ENCODE assay signal across 1 cellular context in the genomic region with DNA sequence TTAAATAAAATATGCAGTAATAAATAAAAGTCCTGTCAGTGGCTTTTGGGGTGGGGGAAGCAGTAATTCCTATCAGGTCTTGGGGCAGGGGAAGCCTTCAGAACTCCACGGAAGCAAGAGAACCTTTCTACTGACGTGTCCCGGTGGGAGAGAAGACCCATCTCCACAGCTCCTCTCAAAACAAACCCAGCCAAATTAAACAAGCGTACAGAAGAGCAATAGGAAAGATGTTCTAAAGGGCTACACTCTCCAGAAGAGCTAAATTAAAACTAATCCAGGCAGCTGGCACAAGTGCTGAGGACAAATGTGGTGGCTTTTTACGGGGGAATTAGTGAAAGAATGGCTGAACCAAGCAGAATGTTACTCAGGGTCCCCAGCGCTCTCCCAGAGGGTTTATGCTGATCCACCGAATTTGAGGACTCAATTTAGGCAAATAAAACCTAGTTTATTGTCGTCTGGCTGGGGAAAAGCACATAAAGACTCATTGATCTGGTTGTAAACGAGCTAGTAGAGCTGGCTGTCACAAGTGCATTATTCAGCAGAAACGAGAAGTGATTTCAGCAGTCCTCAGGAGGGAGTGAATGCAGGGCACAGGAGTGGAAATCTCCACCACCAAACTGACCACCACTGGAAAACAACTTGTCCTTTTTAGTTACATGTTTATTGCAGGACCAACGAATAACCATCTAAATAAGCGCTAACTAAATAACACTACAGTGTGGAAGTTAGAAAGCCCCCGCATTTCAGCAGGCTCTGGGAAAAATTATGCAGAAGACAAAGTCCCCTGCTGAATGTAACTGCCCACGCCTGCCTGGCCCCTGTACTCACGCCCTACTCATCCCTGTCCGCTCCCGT.
TF ChIP-seq lines count a peak whose summit lies in the region.

No MANE protein-coding gene starts in this region.

TF ChIP-seq in K562, 482 proteins besides CTCF, POLR2A, EP300 and RAD21:
- TF ChIP-seq, protein P1, sequence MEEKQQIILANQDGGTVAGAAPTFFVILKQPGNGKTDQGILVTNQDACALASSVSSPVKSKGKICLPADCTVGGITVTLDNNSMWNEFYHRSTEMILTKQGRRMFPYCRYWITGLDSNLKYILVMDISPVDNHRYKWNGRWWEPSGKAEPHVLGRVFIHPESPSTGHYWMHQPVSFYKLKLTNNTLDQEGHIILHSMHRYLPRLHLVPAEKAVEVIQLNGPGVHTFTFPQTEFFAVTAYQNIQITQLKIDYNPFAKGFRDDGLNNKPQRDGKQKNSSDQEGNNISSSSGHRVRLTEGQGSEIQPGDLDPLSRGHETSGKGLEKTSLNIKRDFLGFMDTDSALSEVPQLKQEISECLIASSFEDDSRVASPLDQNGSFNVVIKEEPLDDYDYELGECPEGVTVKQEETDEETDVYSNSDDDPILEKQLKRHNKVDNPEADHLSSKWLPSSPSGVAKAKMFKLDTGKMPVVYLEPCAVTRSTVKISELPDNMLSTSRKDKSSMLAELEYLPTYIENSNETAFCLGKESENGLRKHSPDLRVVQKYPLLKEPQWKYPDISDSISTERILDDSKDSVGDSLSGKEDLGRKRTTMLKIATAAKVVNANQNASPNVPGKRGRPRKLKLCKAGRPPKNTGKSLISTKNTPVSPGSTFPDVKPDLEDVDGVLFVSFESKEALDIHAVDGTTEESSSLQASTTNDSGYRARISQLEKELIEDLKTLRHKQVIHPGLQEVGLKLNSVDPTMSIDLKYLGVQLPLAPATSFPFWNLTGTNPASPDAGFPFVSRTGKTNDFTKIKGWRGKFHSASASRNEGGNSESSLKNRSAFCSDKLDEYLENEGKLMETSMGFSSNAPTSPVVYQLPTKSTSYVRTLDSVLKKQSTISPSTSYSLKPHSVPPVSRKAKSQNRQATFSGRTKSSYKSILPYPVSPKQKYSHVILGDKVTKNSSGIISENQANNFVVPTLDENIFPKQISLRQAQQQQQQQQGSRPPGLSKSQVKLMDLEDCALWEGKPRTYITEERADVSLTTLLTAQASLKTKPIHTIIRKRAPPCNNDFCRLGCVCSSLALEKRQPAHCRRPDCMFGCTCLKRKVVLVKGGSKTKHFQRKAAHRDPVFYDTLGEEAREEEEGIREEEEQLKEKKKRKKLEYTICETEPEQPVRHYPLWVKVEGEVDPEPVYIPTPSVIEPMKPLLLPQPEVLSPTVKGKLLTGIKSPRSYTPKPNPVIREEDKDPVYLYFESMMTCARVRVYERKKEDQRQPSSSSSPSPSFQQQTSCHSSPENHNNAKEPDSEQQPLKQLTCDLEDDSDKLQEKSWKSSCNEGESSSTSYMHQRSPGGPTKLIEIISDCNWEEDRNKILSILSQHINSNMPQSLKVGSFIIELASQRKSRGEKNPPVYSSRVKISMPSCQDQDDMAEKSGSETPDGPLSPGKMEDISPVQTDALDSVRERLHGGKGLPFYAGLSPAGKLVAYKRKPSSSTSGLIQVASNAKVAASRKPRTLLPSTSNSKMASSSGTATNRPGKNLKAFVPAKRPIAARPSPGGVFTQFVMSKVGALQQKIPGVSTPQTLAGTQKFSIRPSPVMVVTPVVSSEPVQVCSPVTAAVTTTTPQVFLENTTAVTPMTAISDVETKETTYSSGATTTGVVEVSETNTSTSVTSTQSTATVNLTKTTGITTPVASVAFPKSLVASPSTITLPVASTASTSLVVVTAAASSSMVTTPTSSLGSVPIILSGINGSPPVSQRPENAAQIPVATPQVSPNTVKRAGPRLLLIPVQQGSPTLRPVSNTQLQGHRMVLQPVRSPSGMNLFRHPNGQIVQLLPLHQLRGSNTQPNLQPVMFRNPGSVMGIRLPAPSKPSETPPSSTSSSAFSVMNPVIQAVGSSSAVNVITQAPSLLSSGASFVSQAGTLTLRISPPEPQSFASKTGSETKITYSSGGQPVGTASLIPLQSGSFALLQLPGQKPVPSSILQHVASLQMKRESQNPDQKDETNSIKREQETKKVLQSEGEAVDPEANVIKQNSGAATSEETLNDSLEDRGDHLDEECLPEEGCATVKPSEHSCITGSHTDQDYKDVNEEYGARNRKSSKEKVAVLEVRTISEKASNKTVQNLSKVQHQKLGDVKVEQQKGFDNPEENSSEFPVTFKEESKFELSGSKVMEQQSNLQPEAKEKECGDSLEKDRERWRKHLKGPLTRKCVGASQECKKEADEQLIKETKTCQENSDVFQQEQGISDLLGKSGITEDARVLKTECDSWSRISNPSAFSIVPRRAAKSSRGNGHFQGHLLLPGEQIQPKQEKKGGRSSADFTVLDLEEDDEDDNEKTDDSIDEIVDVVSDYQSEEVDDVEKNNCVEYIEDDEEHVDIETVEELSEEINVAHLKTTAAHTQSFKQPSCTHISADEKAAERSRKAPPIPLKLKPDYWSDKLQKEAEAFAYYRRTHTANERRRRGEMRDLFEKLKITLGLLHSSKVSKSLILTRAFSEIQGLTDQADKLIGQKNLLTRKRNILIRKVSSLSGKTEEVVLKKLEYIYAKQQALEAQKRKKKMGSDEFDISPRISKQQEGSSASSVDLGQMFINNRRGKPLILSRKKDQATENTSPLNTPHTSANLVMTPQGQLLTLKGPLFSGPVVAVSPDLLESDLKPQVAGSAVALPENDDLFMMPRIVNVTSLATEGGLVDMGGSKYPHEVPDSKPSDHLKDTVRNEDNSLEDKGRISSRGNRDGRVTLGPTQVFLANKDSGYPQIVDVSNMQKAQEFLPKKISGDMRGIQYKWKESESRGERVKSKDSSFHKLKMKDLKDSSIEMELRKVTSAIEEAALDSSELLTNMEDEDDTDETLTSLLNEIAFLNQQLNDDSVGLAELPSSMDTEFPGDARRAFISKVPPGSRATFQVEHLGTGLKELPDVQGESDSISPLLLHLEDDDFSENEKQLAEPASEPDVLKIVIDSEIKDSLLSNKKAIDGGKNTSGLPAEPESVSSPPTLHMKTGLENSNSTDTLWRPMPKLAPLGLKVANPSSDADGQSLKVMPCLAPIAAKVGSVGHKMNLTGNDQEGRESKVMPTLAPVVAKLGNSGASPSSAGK (IDR thresholded peaks at IDR 0.05) = no peak
- TF ChIP-seq PHB (CRISPR knock-in tag; IDR thresholded peaks at IDR 0.05) (no peak), C11orf30 (IDR thresholded peaks at IDR 0.05; ENCODE audit: low read depth) (peak; percentile 42; the same call in 1 of the 2 replicates), FOXA1 (IDR thresholded peaks at IDR 0.05; ENCODE audit: borderline replicate concordance) (no peak), PHB2 (IDR thresholded peaks at IDR 0.05; ENCODE audit: low read depth) (no peak), FIP1L1 (IDR thresholded peaks at IDR 0.05; ENCODE audit: low read depth, low read length, poor library complexity, severe bottlenecking) (no peak), ZNF408 (CRISPR knock-in tag; IDR thresholded peaks at IDR 0.05; ENCODE audit: low read depth) (no peak), ZNF316 (IDR thresholded peaks at IDR 0.05) (peak; percentile 46; the same call in 1 of the 2 replicates), ZNF263 (CRISPR knock-in tag; IDR thresholded peaks at IDR 0.05; ENCODE audit: borderline replicate concordance) (no peak), MAFK (IDR thresholded peaks at IDR 0.05; ENCODE audit: low read length) (0 out of 2 replicates have a peak, but pooled peaks have one; percentile 17), NFE2 (IDR thresholded peaks at IDR 0.05; ENCODE audit: low read depth) (peak; percentile 49), CBFA2T2 (conservative IDR thresholded peaks at IDR 0.05) (no peak), MAFG (tag; conservative IDR thresholded peaks at IDR 0.05) (0 out of 2 replicates have a peak, but pooled peaks have one; percentile 29), ZZZ3 (IDR thresholded peaks at IDR 0.05) (no peak), JUNB (CRISPR knock-in tag; conservative IDR thresholded peaks at IDR 0.05) (no peak), ZNF696 (CRISPR knock-in tag; conservative IDR thresholded peaks at IDR 0.05) (no peak), SAFB2 (IDR thresholded peaks at IDR 0.05; ENCODE audit: borderline replicate concordance, low read depth, low read length, severe bottlenecking) (no peak)
- TF ChIP-seq, protein P2, sequence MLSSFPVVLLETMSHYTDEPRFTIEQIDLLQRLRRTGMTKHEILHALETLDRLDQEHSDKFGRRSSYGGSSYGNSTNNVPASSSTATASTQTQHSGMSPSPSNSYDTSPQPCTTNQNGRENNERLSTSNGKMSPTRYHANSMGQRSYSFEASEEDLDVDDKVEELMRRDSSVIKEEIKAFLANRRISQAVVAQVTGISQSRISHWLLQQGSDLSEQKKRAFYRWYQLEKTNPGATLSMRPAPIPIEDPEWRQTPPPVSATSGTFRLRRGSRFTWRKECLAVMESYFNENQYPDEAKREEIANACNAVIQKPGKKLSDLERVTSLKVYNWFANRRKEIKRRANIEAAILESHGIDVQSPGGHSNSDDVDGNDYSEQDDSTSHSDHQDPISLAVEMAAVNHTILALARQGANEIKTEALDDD (IDR thresholded peaks at IDR 0.05) = 0 out of 2 replicates have a peak, but pooled peaks have one; percentile 40
- TF ChIP-seq, protein P3, sequence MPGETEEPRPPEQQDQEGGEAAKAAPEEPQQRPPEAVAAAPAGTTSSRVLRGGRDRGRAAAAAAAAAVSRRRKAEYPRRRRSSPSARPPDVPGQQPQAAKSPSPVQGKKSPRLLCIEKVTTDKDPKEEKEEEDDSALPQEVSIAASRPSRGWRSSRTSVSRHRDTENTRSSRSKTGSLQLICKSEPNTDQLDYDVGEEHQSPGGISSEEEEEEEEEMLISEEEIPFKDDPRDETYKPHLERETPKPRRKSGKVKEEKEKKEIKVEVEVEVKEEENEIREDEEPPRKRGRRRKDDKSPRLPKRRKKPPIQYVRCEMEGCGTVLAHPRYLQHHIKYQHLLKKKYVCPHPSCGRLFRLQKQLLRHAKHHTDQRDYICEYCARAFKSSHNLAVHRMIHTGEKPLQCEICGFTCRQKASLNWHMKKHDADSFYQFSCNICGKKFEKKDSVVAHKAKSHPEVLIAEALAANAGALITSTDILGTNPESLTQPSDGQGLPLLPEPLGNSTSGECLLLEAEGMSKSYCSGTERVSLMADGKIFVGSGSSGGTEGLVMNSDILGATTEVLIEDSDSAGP (CRISPR knock-in tag; IDR thresholded peaks at IDR 0.05) = no peak
- TF ChIP-seq, protein P4, sequence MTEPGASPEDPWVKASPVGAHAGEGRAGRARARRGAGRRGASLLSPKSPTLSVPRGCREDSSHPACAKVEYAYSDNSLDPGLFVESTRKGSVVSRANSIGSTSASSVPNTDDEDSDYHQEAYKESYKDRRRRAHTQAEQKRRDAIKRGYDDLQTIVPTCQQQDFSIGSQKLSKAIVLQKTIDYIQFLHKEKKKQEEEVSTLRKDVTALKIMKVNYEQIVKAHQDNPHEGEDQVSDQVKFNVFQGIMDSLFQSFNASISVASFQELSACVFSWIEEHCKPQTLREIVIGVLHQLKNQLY (CRISPR knock-in tag; conservative IDR thresholded peaks at IDR 0.05) = no peak
- TF ChIP-seq, protein P5, sequence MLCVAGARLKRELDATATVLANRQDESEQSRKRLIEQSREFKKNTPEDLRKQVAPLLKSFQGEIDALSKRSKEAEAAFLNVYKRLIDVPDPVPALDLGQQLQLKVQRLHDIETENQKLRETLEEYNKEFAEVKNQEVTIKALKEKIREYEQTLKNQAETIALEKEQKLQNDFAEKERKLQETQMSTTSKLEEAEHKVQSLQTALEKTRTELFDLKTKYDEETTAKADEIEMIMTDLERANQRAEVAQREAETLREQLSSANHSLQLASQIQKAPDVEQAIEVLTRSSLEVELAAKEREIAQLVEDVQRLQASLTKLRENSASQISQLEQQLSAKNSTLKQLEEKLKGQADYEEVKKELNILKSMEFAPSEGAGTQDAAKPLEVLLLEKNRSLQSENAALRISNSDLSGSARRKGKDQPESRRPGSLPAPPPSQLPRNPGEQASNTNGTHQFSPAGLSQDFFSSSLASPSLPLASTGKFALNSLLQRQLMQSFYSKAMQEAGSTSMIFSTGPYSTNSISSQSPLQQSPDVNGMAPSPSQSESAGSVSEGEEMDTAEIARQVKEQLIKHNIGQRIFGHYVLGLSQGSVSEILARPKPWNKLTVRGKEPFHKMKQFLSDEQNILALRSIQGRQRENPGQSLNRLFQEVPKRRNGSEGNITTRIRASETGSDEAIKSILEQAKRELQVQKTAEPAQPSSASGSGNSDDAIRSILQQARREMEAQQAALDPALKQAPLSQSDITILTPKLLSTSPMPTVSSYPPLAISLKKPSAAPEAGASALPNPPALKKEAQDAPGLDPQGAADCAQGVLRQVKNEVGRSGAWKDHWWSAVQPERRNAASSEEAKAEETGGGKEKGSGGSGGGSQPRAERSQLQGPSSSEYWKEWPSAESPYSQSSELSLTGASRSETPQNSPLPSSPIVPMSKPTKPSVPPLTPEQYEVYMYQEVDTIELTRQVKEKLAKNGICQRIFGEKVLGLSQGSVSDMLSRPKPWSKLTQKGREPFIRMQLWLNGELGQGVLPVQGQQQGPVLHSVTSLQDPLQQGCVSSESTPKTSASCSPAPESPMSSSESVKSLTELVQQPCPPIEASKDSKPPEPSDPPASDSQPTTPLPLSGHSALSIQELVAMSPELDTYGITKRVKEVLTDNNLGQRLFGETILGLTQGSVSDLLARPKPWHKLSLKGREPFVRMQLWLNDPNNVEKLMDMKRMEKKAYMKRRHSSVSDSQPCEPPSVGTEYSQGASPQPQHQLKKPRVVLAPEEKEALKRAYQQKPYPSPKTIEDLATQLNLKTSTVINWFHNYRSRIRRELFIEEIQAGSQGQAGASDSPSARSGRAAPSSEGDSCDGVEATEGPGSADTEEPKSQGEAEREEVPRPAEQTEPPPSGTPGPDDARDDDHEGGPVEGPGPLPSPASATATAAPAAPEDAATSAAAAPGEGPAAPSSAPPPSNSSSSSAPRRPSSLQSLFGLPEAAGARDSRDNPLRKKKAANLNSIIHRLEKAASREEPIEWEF (CRISPR knock-in tag; IDR thresholded peaks at IDR 0.05) = no peak
- TF ChIP-seq, protein P6, sequence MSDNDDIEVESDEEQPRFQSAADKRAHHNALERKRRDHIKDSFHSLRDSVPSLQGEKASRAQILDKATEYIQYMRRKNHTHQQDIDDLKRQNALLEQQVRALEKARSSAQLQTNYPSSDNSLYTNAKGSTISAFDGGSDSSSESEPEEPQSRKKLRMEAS (CRISPR knock-in tag; IDR thresholded peaks at IDR 0.05) = no peak
